7 cellular contexts compared by ENCODE assay signal in genomic region chr15:22775595-22776376, GRCh38. TPM values are rescaled to one million over a fixed set of nuclear protein-coding genes. Genes with fewer than 3 reads are reported as not detected.
A peak's percentile ranks its signal among the peaks of the same experiment; 100 is the strongest.
DNase-seq lines count a peak whose midpoint lies in the region; TF ChIP-seq lines count a peak whose summit lies in the region.
"Not testable (repeated sequence)": the region's sequence is repeated elsewhere in the genome, so short reads cannot be mapped to it uniquely, and the experiment has no call there.

No MANE protein-coding gene starts in this region.

- not testable (repeated sequence) for H3K27ac Mint-ChIP-seq in immature natural killer cell

- not testable (repeated sequence) for TF ChIP-seq CTCF in GM10248 (IDR thresholded peaks at IDR 0.05; ENCODE audit: control extremely low read depth, extremely low read depth, low read depth, missing control alignments)

- peak; percentile 24 for DNase-seq in GM10248 (ENCODE audit: extremely low spot score)
- peak; percentile 33 for DNase-seq in LHCN-M2 (ENCODE audit: low read depth)
- peak; percentile 39 for DNase-seq in RPMI7951 (ENCODE audit: low read depth)
- peak; percentile 48 for DNase-seq in activated CD4-positive, alpha-beta T cell treated with anti-CD3 and anti-CD28 coated beads, Interleukin-2, amount 50 U/mL, for 1 hour
- peak; percentile 61 for DNase-seq in activated naive CD4-positive, alpha-beta T cell treated with anti-CD3 and anti-CD28 coated beads, Interleukin-2, amount 50 U/mL, for 16 hours
- peak; percentile 10 to 15 (median 12) for DNase-seq in immature natural killer cell
- DNase-seq in stimulated activated CD4-positive, alpha-beta T cell treated with anti-CD3 and anti-CD28 coated beads, Interleukin-4, amount 100 ng/mL, for 4 hours: peak; percentile 33 to 79

- POLR2A ChIA-PET in GM10248 (lab: Yijun Ruan, JAX): not testable (repeated sequence)

- H3K36me3 Mint-ChIP-seq in immature natural killer cell: not testable (repeated sequence)

- CTCF ChIA-PET in GM10248 (lab: Yijun Ruan, JAX): not testable (repeated sequence)

- not testable (repeated sequence) for H3K4me3 Mint-ChIP-seq in immature natural killer cell

- not testable (repeated sequence) for H3K4me1 Mint-ChIP-seq in immature natural killer cell

- not testable (repeated sequence) for H3K27me3 Mint-ChIP-seq in immature natural killer cell (ENCODE audit: low read depth in 3 of 3)

- H3K9me3 Mint-ChIP-seq in immature natural killer cell: not testable (repeated sequence)

RNA-seq across cellular contexts. Expression of gene NIPA1, which starts 10.7 kb away (rescaled TPM):
- 5.6 and 7.7 TPM in 2 replicates for total RNA-seq in LHCN-M2 (2014; rRNA removed)
- polyA plus RNA-seq in LHCN-M2 (2012): 3.5 TPM
- 9.6 and 12.1 TPM in 2 replicates for total RNA-seq in RPMI7951 (2014; rRNA removed; shearing (Covaris generic))
- polyA plus RNA-seq in immature natural killer cell: 1 to 10 TPM; 3.4 to 6.6 (median 5.2) TPM

Comparison
In these comparisons a context has a peak if more than half of its experiments do, and no peak if none do; other contexts are left out.
1. Peak in every context shown above with its lines: DNase-seq.